In the genomic region with DNA sequence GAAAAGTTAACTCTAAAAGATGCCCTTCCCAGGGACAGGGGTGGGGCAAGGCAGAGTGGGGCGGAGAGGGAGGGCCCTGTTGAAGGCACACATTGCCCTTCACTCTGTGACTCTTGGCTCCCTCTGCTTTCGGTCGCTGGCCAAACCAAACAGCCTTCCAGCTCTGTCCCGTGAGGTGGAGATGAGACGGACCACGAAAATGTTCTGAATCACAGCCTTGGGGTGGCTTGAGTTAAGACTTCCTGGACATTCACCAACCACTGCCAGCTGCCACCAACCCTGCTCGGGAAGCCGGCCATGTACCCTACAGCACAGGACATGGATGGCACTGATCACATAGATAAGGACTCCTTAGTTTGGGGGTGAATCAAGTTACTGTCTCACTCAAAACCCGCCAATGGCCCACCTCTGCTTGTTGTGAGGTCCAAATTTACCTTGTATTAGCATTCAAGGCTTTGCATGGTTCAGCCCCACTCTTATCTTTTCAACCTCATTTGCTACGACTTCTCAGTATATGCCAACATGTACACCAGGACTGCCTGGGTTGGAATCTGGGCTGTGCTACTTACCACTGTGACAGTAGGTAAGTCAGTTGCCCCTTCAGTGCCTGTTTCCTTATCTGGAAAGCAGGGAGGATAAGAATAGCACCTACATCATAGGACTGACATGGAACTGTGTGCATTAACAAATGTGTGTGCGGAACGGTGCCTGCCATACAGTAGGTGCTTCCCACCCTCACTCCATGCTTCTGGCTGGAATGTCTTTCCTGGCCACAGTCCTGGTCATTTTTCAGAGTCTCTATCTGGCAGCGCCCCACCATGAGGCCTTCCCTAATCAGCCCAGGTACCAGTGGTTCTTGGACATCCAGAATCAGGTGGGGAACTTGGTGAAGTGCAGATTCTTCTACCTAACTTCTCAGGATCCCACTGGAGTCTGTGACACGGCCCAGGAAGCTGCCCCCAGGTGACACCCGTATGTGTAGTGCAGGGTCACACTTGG, we compare ENCODE assay signal across 11 cellular contexts. TPM values are rescaled to one million over a fixed set of nuclear protein-coding genes. Genes with fewer than 3 reads are reported as not detected.
DNase-seq lines count a peak whose midpoint lies in the region; ATAC-seq and TF ChIP-seq lines count a peak whose summit lies in the region.
"Had no signal": no experiment of that assay in that cellular context is flagged by ENCODE, and none has a peak within 500 bp of the region (broad histone marks: within the 10 kb centered on the region; RNA-seq: fewer than 3 reads in every experiment).

No MANE protein-coding gene starts in this region.

- H3K27ac ChIP-seq in SK-N-SH (ENCODE audit: low read depth in 2 of 2, low read length in 1 of 2) (peak overlapping the region in 1 of 2 experiments; percentile 87; a peak in 2 of 4 replicates), psoas muscle (peak overlapping the region; percentile 83)
- H3K27ac ChIP-seq: VCaP had no signal

- CTCF ChIA-PET in SK-N-SH (lab: Yijun Ruan, JAX) = interaction anchor here (0.8 to 10.3 kb wide), 4 partner anchors 16 to 422 kb away, joined by 3 to 152 read pairs (median 63); a partner anchor contains a TSS

- ATAC-seq in psoas muscle = peak; percentile 86 to 89 (median 88)
- no peak for ATAC-seq in HG03025 (IDR thresholded peaks at IDR 0.05; ENCODE audit: low FRiP score, unreplicated experiment)

- intact Hi-C loops in psoas muscle (cut with DNase I) = loop anchor here in 1 of 2 donors (1.0 kb wide), 1 partner anchor 28 kb away; a partner anchor contains a TSS

- no peak overlapping the region for H3K4me3 ChIP-seq in SK-N-SH (ENCODE audit: low read depth in 2 of 2, low read length in 1 of 2)
- no peak overlapping the region for H3K4me3 ChIP-seq in fibroblast of pulmonary artery (replicated peaks; ENCODE audit: low read depth, low read length)
- no peak overlapping the region for H3K4me3 ChIP-seq in psoas muscle

- no peak for TF ChIP-seq CTCF in SK-N-SH (IDR thresholded peaks at IDR 0.05)
- TF ChIP-seq CTCF in fibroblast of pulmonary artery (IDR thresholded peaks at IDR 0.05; ENCODE audit: low read length, missing control alignments) = no peak
- TF ChIP-seq CTCF in psoas muscle (IDR thresholded peaks at IDR 0.05) = no peak

- H3K4me1 ChIP-seq in SK-N-SH (ENCODE audit: control insufficient read depth in 1 of 2, insufficient read depth in 2 of 2, low read depth in 1 of 2, low read length in 1 of 2) (peaks cover 10 to 19% of the 10 kb centered on the region in 2 experiments; a peak in 3 of 4 replicates), psoas muscle (peaks cover 37% of the 10 kb centered on the region)

- no peaks in the 10 kb centered on the region for H3K9me2 ChIP-seq in SK-N-SH

- H3K36me3 ChIP-seq in SK-N-SH (replicated peaks in 1 of 2; ENCODE audit: control insufficient read depth in 1 of 2, insufficient read depth in 2 of 2, low read length in 1 of 2) = peaks cover 26 to 32% of the 10 kb centered on the region in 2 experiments
- peaks cover 7 to 29% of the 10 kb centered on the region in 2 donors for H3K36me3 ChIP-seq in psoas muscle (ENCODE audit: insufficient read depth in 1 of 2, low read depth in 1 of 2)

- peaks cover 51% of the 10 kb centered on the region for H3K79me2 ChIP-seq in SK-N-SH (ENCODE audit: insufficient read depth)

- peaks cover 24% of the 10 kb centered on the region for H3F3A ChIP-seq in SK-N-SH (replicated peaks; ENCODE audit: insufficient read depth)

- DNase-seq in Daoy (ENCODE audit: low read depth) (peak; percentile 81), SK-N-SH (no peak), fibroblast of pulmonary artery (ENCODE audit: low read depth) (peak; percentile 82), psoas muscle (peak; percentile 80 to 91), SKM-1 treated with dmso at 0.1 percent for 144 hours (lab: John Stamatoyannopoulos, UW; ENCODE audit: unreplicated experiment) (no peak), kidney glomerular epithelial cell (lab: John Stamatoyannopoulos, UW) (no peak), iPS-NIHi7 (ENCODE audit: extremely low spot score) (no peak)
- DNase-seq: central memory CD4-positive, alpha-beta T cell; NCI-H2227 treated with DMSO at 0.1 percent for 48 hours had no signal

- no peak for TF ChIP-seq RAD21 in SK-N-SH (IDR thresholded peaks at IDR 0.05; ENCODE audit: low read length)

- 77% methylated on average over 11 of the region's 15 CpGs for WGBS in SK-N-SH (ENCODE audit: low lambda C conversion rate)
- 37 to 49% (median 41%) methylated on average over 15 of the region's 15 CpGs for WGBS in psoas muscle, 3 donors

- POLR2A ChIA-PET in SK-N-SH (lab: Yijun Ruan, JAX) = no interaction called here

- H3K9me3 ChIP-seq in SK-N-SH = no peaks in the 10 kb centered on the region
- H3K9me3 ChIP-seq in psoas muscle = no peaks in the 10 kb centered on the region

- 0 out of 2 replicates have a peak overlapping the region, but pooled peaks have one; percentile 7 for H3K9ac ChIP-seq in SK-N-SH

- no peak overlapping the region for H2AFZ ChIP-seq in SK-N-SH (ENCODE audit: low read depth)

- TF ChIP-seq EP300 in SK-N-SH (IDR thresholded peaks at IDR 0.05; ENCODE audit: borderline replicate concordance in 1 of 2, low read depth in 1 of 2, low read length in 1 of 2) = no peak

- peak overlapping the region; percentile 55 for H3K4me2 ChIP-seq in SK-N-SH

- no peaks in the 10 kb centered on the region for H3K27me3 ChIP-seq in SK-N-SH (ENCODE audit: insufficient read depth)
- no peaks in the 10 kb centered on the region for H3K27me3 ChIP-seq in psoas muscle (ENCODE audit: insufficient read depth in 3 of 3, low read length in 2 of 3)

- H4K20me1 ChIP-seq in SK-N-SH (ENCODE audit: insufficient read depth) = peaks cover 7% of the 10 kb centered on the region; the same call in 1 of the 2 replicates

TF ChIP-seq in SK-N-SH, 30 proteins besides CTCF, POLR2A, EP300 and RAD21 (continues in another document):
- TF ChIP-seq SIN3A (IDR thresholded peaks at IDR 0.05; ENCODE audit: borderline replicate concordance, low read depth, low read length) = no peak
- TF ChIP-seq, protein P1, sequence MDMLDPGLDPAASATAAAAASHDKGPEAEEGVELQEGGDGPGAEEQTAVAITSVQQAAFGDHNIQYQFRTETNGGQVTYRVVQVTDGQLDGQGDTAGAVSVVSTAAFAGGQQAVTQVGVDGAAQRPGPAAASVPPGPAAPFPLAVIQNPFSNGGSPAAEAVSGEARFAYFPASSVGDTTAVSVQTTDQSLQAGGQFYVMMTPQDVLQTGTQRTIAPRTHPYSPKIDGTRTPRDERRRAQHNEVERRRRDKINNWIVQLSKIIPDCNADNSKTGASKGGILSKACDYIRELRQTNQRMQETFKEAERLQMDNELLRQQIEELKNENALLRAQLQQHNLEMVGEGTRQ (IDR thresholded peaks at IDR 0.05; ENCODE audit: borderline replicate concordance, low read depth, low read length) = no peak
- no peak for TF ChIP-seq SMC3 (IDR thresholded peaks at IDR 0.05; ENCODE audit: low read depth, low read length)
- TF ChIP-seq NFIC (IDR thresholded peaks at IDR 0.05; ENCODE audit: borderline replicate concordance) = peak; percentile 71
- TF ChIP-seq GABPA (IDR thresholded peaks at IDR 0.05; ENCODE audit: low read depth) = no peak
- TF ChIP-seq EZH2phosphoT487 (IDR thresholded peaks at IDR 0.05; ENCODE audit: borderline replicate concordance, low read depth) = no peak
- TF ChIP-seq, protein P2, sequence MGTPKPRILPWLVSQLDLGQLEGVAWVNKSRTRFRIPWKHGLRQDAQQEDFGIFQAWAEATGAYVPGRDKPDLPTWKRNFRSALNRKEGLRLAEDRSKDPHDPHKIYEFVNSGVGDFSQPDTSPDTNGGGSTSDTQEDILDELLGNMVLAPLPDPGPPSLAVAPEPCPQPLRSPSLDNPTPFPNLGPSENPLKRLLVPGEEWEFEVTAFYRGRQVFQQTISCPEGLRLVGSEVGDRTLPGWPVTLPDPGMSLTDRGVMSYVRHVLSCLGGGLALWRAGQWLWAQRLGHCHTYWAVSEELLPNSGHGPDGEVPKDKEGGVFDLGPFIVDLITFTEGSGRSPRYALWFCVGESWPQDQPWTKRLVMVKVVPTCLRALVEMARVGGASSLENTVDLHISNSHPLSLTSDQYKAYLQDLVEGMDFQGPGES (IDR thresholded peaks at IDR 0.05; ENCODE audit: low read depth, low read length) = no peak
- TF ChIP-seq RCOR1 (IDR thresholded peaks at IDR 0.05; ENCODE audit: low read length) = no peak
- no peak for TF ChIP-seq TAF1 (IDR thresholded peaks at IDR 0.05; ENCODE audit: borderline replicate concordance, low read depth, low read length)
- peak; percentile 47; the same call in 1 of the 2 replicates for TF ChIP-seq TCF12 (IDR thresholded peaks at IDR 0.05)

RNA-seq across cellular contexts. Expression of a gene that starts 28.0 kb away (rescaled TPM):
- 3.2 and 3.3 TPM in 2 replicates for total RNA-seq in Daoy (2014; rRNA removed; shearing (Covaris generic))
- polyA plus RNA-seq in SK-N-SH (2012; rRNA removed) (20.2 and 22.1 TPM in 2 replicates), psoas muscle (100 to 1,000 TPM in 1 of 3 donors, 10 to 100 TPM in 1, 1 to 10 TPM in 1; 6.2 to 118 (median 12.3) TPM)
- 10.5 and 13.0 TPM in 2 replicates for polyA plus RNA-seq in SK-N-SH (2012; cell fraction: cytosol; rRNA removed)
- 23.3 and 31.4 TPM in 2 replicates for polyA plus RNA-seq in SK-N-SH (2012; cell fraction: nucleus; rRNA removed)
- total RNA-seq in psoas muscle = 10 to 100 TPM in 1 of 4 donors, 1 to 10 TPM in 3; 7.2 to 25.6 (median 8.6) TPM

RNA-seq across cellular contexts. Expression of a gene that starts 41.3 kb away (rescaled TPM):
- total RNA-seq in Daoy (2014; rRNA removed; shearing (Covaris generic)) = 0.06 and 0.48 TPM in 2 replicates
- polyA plus RNA-seq in SK-N-SH (2012; rRNA removed) (0.47 and 0.49 TPM in 2 replicates), psoas muscle (1 to 10 TPM in 2 of 3 donors, under 1 TPM in 1; 0.23 to 4.6 (median 1.1) TPM)
- 0.33 and 0.46 TPM in 2 replicates for polyA plus RNA-seq in SK-N-SH (2012; cell fraction: cytosol; rRNA removed)
- polyA plus RNA-seq in SK-N-SH (2012; cell fraction: nucleus; rRNA removed) = 0.58 and 0.73 TPM in 2 replicates
- total RNA-seq in psoas muscle = 1 to 10 TPM; 1.2 to 3.3 (median 2.0) TPM

RNA-seq across cellular contexts. Expression of a gene that starts 43.4 kb away (rescaled TPM):
- total RNA-seq in Daoy (2014; rRNA removed; shearing (Covaris generic)) = 0.06 TPM in 2 replicates
- polyA plus RNA-seq in SK-N-SH (2012; rRNA removed) (0.38 and 0.47 TPM in 2 replicates), psoas muscle (1 to 10 TPM in 1 of 3 donors, under 1 TPM in 2; 0.04 to 1.4 (median 0.07) TPM)
- polyA plus RNA-seq in SK-N-SH (2012; cell fraction: cytosol; rRNA removed) = 0.52 and 0.86 TPM in 2 replicates
- 0.29 and 0.95 TPM in 2 replicates for polyA plus RNA-seq in SK-N-SH (2012; cell fraction: nucleus; rRNA removed)
- total RNA-seq in psoas muscle = under 1 TPM; 0.21 to 0.74 (median 0.56) TPM

RNA-seq across cellular contexts. Expression of a gene that starts 55.6 kb away (rescaled TPM):
- 194 and 233 TPM in 2 replicates for total RNA-seq in Daoy (2014; rRNA removed; shearing (Covaris generic))
- polyA plus RNA-seq in SK-N-SH (2012; rRNA removed) (114 and 126 TPM in 2 replicates), psoas muscle (100 to 1,000 TPM in 2 of 3 donors, 10 to 100 TPM in 1; 73.7 to 742 (median 120) TPM)
- 145 and 188 TPM in 2 replicates for polyA plus RNA-seq in SK-N-SH (2012; cell fraction: cytosol; rRNA removed)
- 58.2 and 67.8 TPM in 2 replicates for polyA plus RNA-seq in SK-N-SH (2012; cell fraction: nucleus; rRNA removed)
- total RNA-seq in psoas muscle = 100 to 1,000 TPM in 3 of 4 donors, 10 to 100 TPM in 1; 95.9 to 222 (median 114) TPM

Comparison
In these comparisons a context has a peak if more than half of its experiments do, and no peak if none do; other contexts are left out.
1. DNase-seq: peak in Daoy (single experiment), fibroblast of pulmonary artery (single experiment) and psoas muscle (2 of 2); none in SK-N-SH (single experiment), SKM-1 treated with dmso at 0.1 percent for 144 hours (single experiment), kidney glomerular epithelial cell (single experiment) and iPS-NIHi7 (single experiment).